Comparison of ENCODE assay signal across 21 cellular contexts in genomic region chr6:156801712-156802111, GRCh38. TPM values are rescaled to one million over a fixed set of nuclear protein-coding genes. Genes with fewer than 3 reads are reported as not detected.
A peak's percentile ranks its signal among the peaks of the same experiment; 100 is the strongest.
DNase-seq lines count a peak whose midpoint lies in the region; TF ChIP-seq lines count a peak whose summit lies in the region.
"Had no signal": no experiment of that assay in that cellular context is flagged by ENCODE, and none has a peak within 500 bp of the region (broad histone marks: within the 10 kb centered on the region; RNA-seq: fewer than 3 reads in every experiment).

No MANE protein-coding gene starts in this region.

- H3K36me3 ChIP-seq in trophoblast cell (ENCODE audit: control insufficient read depth in 1 of 2, insufficient read depth in 2 of 2, low read length in 2 of 2), result peaks cover 0 to 2% of the 10 kb centered on the region in 2 experiments
- H3K36me3 ChIP-seq: heart left ventricle had no signal

- H2BK12ac ChIP-seq in trophoblast cell (ENCODE audit: low read length), result no peak overlapping the region

- no peak overlapping the region for H2BK5ac ChIP-seq in trophoblast cell (ENCODE audit: low read depth, low read length, poor library complexity)

- H3K4me3 ChIP-seq in trophoblast cell (ENCODE audit: low read depth, low read length), result no peak overlapping the region
- H3K4me3 ChIP-seq: heart left ventricle had no signal

- H3K27ac Mint-ChIP-seq in IgD-negative memory B cell (peak overlapping the region in 2 of 3 donors; percentile 22 to 39), chondrocyte (ENCODE audit: unreplicated experiment) (peak overlapping the region; percentile 3)
- H3K27ac Mint-ChIP-seq: activated CD8-positive, alpha-beta memory T cell treated with anti-CD3 and anti-CD28 coated beads, Interleukin-2, amount 10 ng/mL, durations not matched to agents 7 days and 5 days; activated T-helper 1 cell treated with anti-CD3 and anti-CD28 coated beads, Interleukin-12 subunit alpha, Interleukin-12 subunit beta, Interleukin-2, Interleukin-4 antibody, amounts not matched to agents 30 ng/mL and 10 ng/mL and 1 ng/mL, durations not matched to agents 14 hours and 24 hours and 36 hours; memory B cell; T-helper 1 cell treated with Interleukin-12 subunit alpha and Interleukin-12 subunit beta and Interleukin-4 antibody, amounts not matched to agents 30 μg/mL and 1 μg/mL, for 36 hours had no signal

- H3K27me3 ChIP-seq in trophoblast cell (ENCODE audit: insufficient read depth, low read length), result no peaks in the 10 kb centered on the region
- H3K27me3 ChIP-seq: dorsolateral prefrontal cortex, heart left ventricle had no signal

- H3K4me1 Mint-ChIP-seq in IgD-negative memory B cell (peaks cover 37 to 61% (median 50%) of the 10 kb centered on the region in 3 donors), chondrocyte (ENCODE audit: low read depth) (peaks cover 23% of the 10 kb centered on the region)

- H3K23ac ChIP-seq in trophoblast cell (ENCODE audit: low read length), result no peak overlapping the region

- peak; percentile 30 for DNase-seq in DMS79 (lab: John Stamatoyannopoulos, UW)
- no peak for DNase-seq in chondrocyte (ENCODE audit: low spot score)
- no peak for DNase-seq in trophoblast cell
- DNase-seq in T-helper 2 cell, result no peak
- no peak for DNase-seq in amniotic stem cell (lab: John Stamatoyannopoulos, UW)
- no peak for DNase-seq in mucosa of gallbladder (ENCODE audit: low spot score)
- DNase-seq: activated CD4-positive, alpha-beta T cell treated with anti-CD3 and anti-CD28 coated beads, Interleukin-2, amount 50 U/mL, for 1 hour; activated CD8-positive, alpha-beta memory T cell treated with anti-CD3 and anti-CD28 coated beads, Interleukin-2, amount 10 ng/mL, durations not matched to agents 7 days and 5 days; activated naive CD4-positive, alpha-beta T cell treated with anti-CD3 and anti-CD28 coated beads, Interleukin-2, amount 50 U/mL, for 16 hours; dorsolateral prefrontal cortex; GDM1; heart left ventricle; KG1; NCI-H524 treated with DMSO at 0.1 percent for 48 hours; retina; stimulated activated CD4-positive, alpha-beta T cell treated with anti-CD3 and anti-CD28 coated beads, Interleukin-4, amount 100 ng/mL, for 24 hours; stimulated activated naive CD4-positive, alpha-beta T cell treated with Interleukin-2 at 50 U/mL for 16 hours had no signal

- no peaks in the 10 kb centered on the region for H3K9me3 Mint-ChIP-seq in IgD-negative memory B cell
- no peaks in the 10 kb centered on the region for H3K9me3 Mint-ChIP-seq in chondrocyte (ENCODE audit: low read depth)
- H3K9me3 Mint-ChIP-seq: activated T-helper 1 cell treated with anti-CD3 and anti-CD28 coated beads, Interleukin-12 subunit alpha, Interleukin-12 subunit beta, Interleukin-2, Interleukin-4 antibody, amounts not matched to agents 30 ng/mL and 10 ng/mL and 1 ng/mL, durations not matched to agents 14 hours and 24 hours and 36 hours; memory B cell; T-helper 1 cell treated with Interleukin-12 subunit alpha and Interleukin-12 subunit beta and Interleukin-4 antibody, amounts not matched to agents 30 μg/mL and 1 μg/mL, for 36 hours had no signal

- no peak overlapping the region for H4K12ac ChIP-seq in trophoblast cell (ENCODE audit: low read depth, low read length)

- WGBS in trophoblast cell (ENCODE audit: extremely low coverage, insufficient coverage, insufficient read length), result no CpG with 5 or more reads among the region's 6 CpGs

- H3K4me1 ChIP-seq in trophoblast cell (ENCODE audit: control insufficient read depth in 1 of 2, insufficient read depth in 2 of 2, low read length in 2 of 2), result peaks cover 3 to 12% of the 10 kb centered on the region in 2 experiments

- no peak overlapping the region for H4K8ac ChIP-seq in trophoblast cell (ENCODE audit: low read depth, low read length)

- no peak overlapping the region for H3K27ac ChIP-seq in trophoblast cell (ENCODE audit: low read depth, low read length)
- H3K27ac ChIP-seq: heart left ventricle had no signal

- peaks cover 2% of the 10 kb centered on the region for H3K36me3 Mint-ChIP-seq in IgD-negative memory B cell
- H3K36me3 Mint-ChIP-seq in chondrocyte (ENCODE audit: low read depth), result no peaks in the 10 kb centered on the region

- no peak overlapping the region for H3K9ac ChIP-seq in trophoblast cell (ENCODE audit: low read length)

- no peak overlapping the region for H3K14ac ChIP-seq in trophoblast cell (ENCODE audit: low read length)

- peaks cover 4% of the 10 kb centered on the region for H3K9me3 ChIP-seq in trophoblast cell (ENCODE audit: insufficient read depth, low read depth, low read length)
- H3K9me3 ChIP-seq: heart left ventricle had no signal

- H3K4me3 Mint-ChIP-seq in IgD-negative memory B cell (peak overlapping the region in 1 of 4 donors; percentile 49), chondrocyte (ENCODE audit: unreplicated experiment) (no peak overlapping the region)
- H3K4me3 Mint-ChIP-seq: activated CD8-positive, alpha-beta memory T cell treated with anti-CD3 and anti-CD28 coated beads, Interleukin-2, amount 10 ng/mL, durations not matched to agents 7 days and 5 days; activated T-helper 1 cell treated with anti-CD3 and anti-CD28 coated beads, Interleukin-12 subunit alpha, Interleukin-12 subunit beta, Interleukin-2, Interleukin-4 antibody, amounts not matched to agents 30 ng/mL and 10 ng/mL and 1 ng/mL, durations not matched to agents 14 hours and 24 hours and 36 hours; memory B cell; T-helper 1 cell treated with Interleukin-12 subunit alpha and Interleukin-12 subunit beta and Interleukin-4 antibody, amounts not matched to agents 30 μg/mL and 1 μg/mL, for 36 hours had no signal

- no peak overlapping the region for H4K91ac ChIP-seq in trophoblast cell (ENCODE audit: low read depth, low read length)

- H2AK5ac ChIP-seq in trophoblast cell (ENCODE audit: low read length), result no peak overlapping the region

- H3K4me2 ChIP-seq in trophoblast cell (ENCODE audit: low read length), result no peak overlapping the region

- TF ChIP-seq CTCF in chondrocyte (IDR thresholded peaks at IDR 0.05), result no peak

- H2BK120ac ChIP-seq in trophoblast cell (ENCODE audit: insufficient read depth, low read length, poor library complexity), result no peak overlapping the region

- H3K18ac ChIP-seq in trophoblast cell (ENCODE audit: low read length), result no peak overlapping the region

- H2AFZ ChIP-seq in trophoblast cell (ENCODE audit: insufficient read depth, low read length, poor library complexity), result no peak overlapping the region

- H3K27me3 Mint-ChIP-seq in IgD-negative memory B cell (peaks cover 3% of the 10 kb centered on the region), chondrocyte (ENCODE audit: low read depth) (no peaks in the 10 kb centered on the region)
- H3K27me3 Mint-ChIP-seq: activated CD8-positive, alpha-beta memory T cell treated with anti-CD3 and anti-CD28 coated beads, Interleukin-2, amount 10 ng/mL, durations not matched to agents 7 days and 5 days; memory B cell had no signal

- H3K4ac ChIP-seq in trophoblast cell (ENCODE audit: low read depth, low read length), result peak overlapping the region; percentile 66

- peaks cover 16% of the 10 kb centered on the region for H3K79me2 ChIP-seq in trophoblast cell (ENCODE audit: control insufficient read depth, insufficient read depth, low read length, poor library complexity)

- no peaks in the 10 kb centered on the region for H3K79me1 ChIP-seq in trophoblast cell (ENCODE audit: low read length)

RNA-seq across cellular contexts. Expression of gene ARID1B, which starts 24.5 kb away (rescaled TPM):
- polyA plus RNA-seq in IgD-negative memory B cell, result 21.9 TPM
- 57.8 to 80.3 TPM (median 59.3 TPM) in 3 replicates for total RNA-seq in chondrocyte
- 38.2 and 38.3 TPM in 2 replicates for polyA plus RNA-seq in trophoblast cell (2013)
- total RNA-seq in mucosa of gallbladder, result 101 TPM
